In genomic region chr5:157290981-157291711, GRCh38 we compare ENCODE assay signal across 1 cellular context.
A peak's percentile ranks its signal among the peaks of the same experiment; 100 is the strongest.
TF ChIP-seq lines count a peak whose summit lies in the region.

No MANE protein-coding gene starts in this region.

TF ChIP-seq in HepG2, 621 proteins besides CTCF, POLR2A, EP300 and RAD21 (continued from another document and continues in another):
- TF ChIP-seq HMGXB3 (CRISPR knock-in tag; IDR thresholded peaks at IDR 0.05; ENCODE audit: borderline replicate concordance) (peak; percentile 66), ZMYM2 (CRISPR knock-in tag; IDR thresholded peaks at IDR 0.05) (no peak; the same call in 1 of the 2 replicates), RBAK (CRISPR knock-in tag; IDR thresholded peaks at IDR 0.05) (0 out of 2 replicates have a peak, but pooled peaks have one; percentile 37), ZSCAN9 (CRISPR knock-in tag; IDR thresholded peaks at IDR 0.05; ENCODE audit: borderline replicate concordance) (peak; percentile 98), ATF4 (CRISPR knock-in tag; IDR thresholded peaks at IDR 0.05) (peak in 1 of 2 experiments; percentile 77; a peak in 2 of 4 replicates), TFAP4 (IDR thresholded peaks at IDR 0.05; ENCODE audit: borderline replicate concordance, low read depth) (peak; percentile 84; the same call in 1 of the 2 replicates), HOMEZ (CRISPR knock-in tag; IDR thresholded peaks at IDR 0.05; ENCODE audit: low read depth) (peak; percentile 97), TBP (CRISPR knock-in tag; IDR thresholded peaks at IDR 0.05) (no peak), KDM5A (IDR thresholded peaks at IDR 0.05; ENCODE audit: borderline replicate concordance, low read length) (no peak), SRF (IDR thresholded peaks at IDR 0.05; ENCODE audit: low read depth, low read length) (peak; percentile 93), HOXD1 (CRISPR knock-in tag; IDR thresholded peaks at IDR 0.05) (0 out of 2 replicates have a peak, but pooled peaks have one; percentile 16), ZNF605 (CRISPR knock-in tag; IDR thresholded peaks at IDR 0.05) (peak; percentile 79), MEIS2 (CRISPR knock-in tag; IDR thresholded peaks at IDR 0.05) (peak; percentile 98), SRY (CRISPR knock-in tag; IDR thresholded peaks at IDR 0.05) (no peak), ZNF335 (CRISPR knock-in tag; IDR thresholded peaks at IDR 0.05) (peak; percentile 65; the same call in 1 of the 2 replicates), CHD2 (IDR thresholded peaks at IDR 0.05; ENCODE audit: low read depth, low read length) (no peak), ZNF678 (CRISPR knock-in tag; IDR thresholded peaks at IDR 0.05) (peak; percentile 84; the same call in 1 of the 2 replicates), NFRKB (IDR thresholded peaks at IDR 0.05) (no peak), ZFX (CRISPR knock-in tag; IDR thresholded peaks at IDR 0.05; ENCODE audit: low read depth) (peak; percentile 57; the same call in 1 of the 2 replicates), HNF1B (CRISPR knock-in tag; IDR thresholded peaks at IDR 0.05) (peak; percentile 99), ZNF567 (CRISPR knock-in tag; IDR thresholded peaks at IDR 0.05; ENCODE audit: borderline replicate concordance) (no peak), ZNF792 (CRISPR knock-in tag; IDR thresholded peaks at IDR 0.05) (peak; percentile 89; the same call in 1 of the 2 replicates), ZNF775 (CRISPR knock-in tag; IDR thresholded peaks at IDR 0.05; ENCODE audit: borderline replicate concordance) (no peak), ZNF274 (CRISPR knock-in tag; IDR thresholded peaks at IDR 0.05) (peak; percentile 63; the same call in 1 of the 2 replicates), ZNF142 (CRISPR knock-in tag; IDR thresholded peaks at IDR 0.05) (no peak), ZFP82 (CRISPR knock-in tag; IDR thresholded peaks at IDR 0.05; ENCODE audit: borderline replicate concordance) (no peak), LBX2 (CRISPR knock-in tag; IDR thresholded peaks at IDR 0.05; ENCODE audit: borderline replicate concordance) (peak; percentile 44; the same call in 1 of the 2 replicates), EHMT2 (IDR thresholded peaks at IDR 0.05; ENCODE audit: borderline replicate concordance, low read depth, low read length) (peak; percentile 32; the same call in 1 of the 2 replicates), RERE (CRISPR knock-in tag; IDR thresholded peaks at IDR 0.05; ENCODE audit: low read depth) (peak; percentile 78), ZNF530 (CRISPR knock-in tag; IDR thresholded peaks at IDR 0.05; ENCODE audit: low read depth) (no peak), ZNF598 (CRISPR knock-in tag; IDR thresholded peaks at IDR 0.05; ENCODE audit: borderline replicate concordance) (peak; percentile 69; the same call in 1 of the 2 replicates), CSRNP2 (CRISPR knock-in tag; conservative IDR thresholded peaks at IDR 0.05; ENCODE audit: low read depth) (no peak), CC2D1A (CRISPR knock-in tag; IDR thresholded peaks at IDR 0.05) (no peak), JUND (CRISPR knock-in tag; IDR thresholded peaks at IDR 0.05) (no peak; the same call in 1 of the 2 replicates)
